1 cellular context compared by ENCODE assay signal in genomic region chr7:73342645-73343044, GRCh38.
TF ChIP-seq lines count a peak whose summit lies in the region.

No MANE protein-coding gene starts in this region.

TF ChIP-seq in HepG2, 621 proteins besides CTCF, POLR2A, EP300 and RAD21 (continued from another document and continues in another):
- TF ChIP-seq, protein P1, sequence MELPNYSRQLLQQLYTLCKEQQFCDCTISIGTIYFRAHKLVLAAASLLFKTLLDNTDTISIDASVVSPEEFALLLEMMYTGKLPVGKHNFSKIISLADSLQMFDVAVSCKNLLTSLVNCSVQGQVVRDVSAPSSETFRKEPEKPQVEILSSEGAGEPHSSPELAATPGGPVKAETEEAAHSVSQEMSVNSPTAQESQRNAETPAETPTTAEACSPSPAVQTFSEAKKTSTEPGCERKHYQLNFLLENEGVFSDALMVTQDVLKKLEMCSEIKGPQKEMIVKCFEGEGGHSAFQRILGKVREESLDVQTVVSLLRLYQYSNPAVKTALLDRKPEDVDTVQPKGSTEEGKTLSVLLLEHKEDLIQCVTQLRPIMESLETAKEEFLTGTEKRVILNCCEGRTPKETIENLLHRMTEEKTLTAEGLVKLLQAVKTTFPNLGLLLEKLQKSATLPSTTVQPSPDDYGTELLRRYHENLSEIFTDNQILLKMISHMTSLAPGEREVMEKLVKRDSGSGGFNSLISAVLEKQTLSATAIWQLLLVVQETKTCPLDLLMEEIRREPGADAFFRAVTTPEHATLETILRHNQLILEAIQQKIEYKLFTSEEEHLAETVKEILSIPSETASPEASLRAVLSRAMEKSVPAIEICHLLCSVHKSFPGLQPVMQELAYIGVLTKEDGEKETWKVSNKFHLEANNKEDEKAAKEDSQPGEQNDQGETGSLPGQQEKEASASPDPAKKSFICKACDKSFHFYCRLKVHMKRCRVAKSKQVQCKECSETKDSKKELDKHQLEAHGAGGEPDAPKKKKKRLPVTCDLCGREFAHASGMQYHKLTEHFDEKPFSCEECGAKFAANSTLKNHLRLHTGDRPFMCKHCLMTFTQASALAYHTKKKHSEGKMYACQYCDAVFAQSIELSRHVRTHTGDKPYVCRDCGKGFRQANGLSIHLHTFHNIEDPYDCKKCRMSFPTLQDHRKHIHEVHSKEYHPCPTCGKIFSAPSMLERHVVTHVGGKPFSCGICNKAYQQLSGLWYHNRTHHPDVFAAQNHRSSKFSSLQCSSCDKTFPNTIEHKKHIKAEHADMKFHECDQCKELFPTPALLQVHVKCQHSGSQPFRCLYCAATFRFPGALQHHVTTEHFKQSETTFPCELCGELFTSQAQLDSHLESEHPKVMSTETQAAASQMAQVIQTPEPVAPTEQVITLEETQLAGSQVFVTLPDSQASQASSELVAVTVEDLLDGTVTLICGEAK (IDR thresholded peaks at IDR 0.05), result no peak
- TF ChIP-seq, protein P1 (CRISPR knock-in tag; IDR thresholded peaks at IDR 0.05), result peak; percentile 49; the same call in 1 of the 2 replicates
- 0 out of 2 replicates have a peak, but pooled peaks have one; percentile 41 for TF ChIP-seq ZNF430 (CRISPR knock-in tag; IDR thresholded peaks at IDR 0.05)
- no peak for TF ChIP-seq ZKSCAN5 (CRISPR knock-in tag; IDR thresholded peaks at IDR 0.05)
- no peak for TF ChIP-seq SP140L (CRISPR knock-in tag; IDR thresholded peaks at IDR 0.05; ENCODE audit: borderline replicate concordance)
- TF ChIP-seq IRF2 (CRISPR knock-in tag; IDR thresholded peaks at IDR 0.05), result peak; percentile 66; the same call in 1 of the 2 replicates
- peak; percentile 33 for TF ChIP-seq SPEN (CRISPR knock-in tag; IDR thresholded peaks at IDR 0.05; ENCODE audit: low read depth)
- TF ChIP-seq DNMT1 (CRISPR knock-in tag; IDR thresholded peaks at IDR 0.05), result no peak
- TF ChIP-seq ETV5 (CRISPR knock-in tag; IDR thresholded peaks at IDR 0.05; ENCODE audit: borderline replicate concordance), result no peak
- no peak for TF ChIP-seq BCLAF1 (IDR thresholded peaks at IDR 0.05)
- TF ChIP-seq, protein P2, sequence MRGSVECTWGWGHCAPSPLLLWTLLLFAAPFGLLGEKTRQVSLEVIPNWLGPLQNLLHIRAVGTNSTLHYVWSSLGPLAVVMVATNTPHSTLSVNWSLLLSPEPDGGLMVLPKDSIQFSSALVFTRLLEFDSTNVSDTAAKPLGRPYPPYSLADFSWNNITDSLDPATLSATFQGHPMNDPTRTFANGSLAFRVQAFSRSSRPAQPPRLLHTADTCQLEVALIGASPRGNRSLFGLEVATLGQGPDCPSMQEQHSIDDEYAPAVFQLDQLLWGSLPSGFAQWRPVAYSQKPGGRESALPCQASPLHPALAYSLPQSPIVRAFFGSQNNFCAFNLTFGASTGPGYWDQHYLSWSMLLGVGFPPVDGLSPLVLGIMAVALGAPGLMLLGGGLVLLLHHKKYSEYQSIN (CRISPR knock-in tag; IDR thresholded peaks at IDR 0.05; ENCODE audit: borderline replicate concordance), result no peak
- TF ChIP-seq, protein P3, sequence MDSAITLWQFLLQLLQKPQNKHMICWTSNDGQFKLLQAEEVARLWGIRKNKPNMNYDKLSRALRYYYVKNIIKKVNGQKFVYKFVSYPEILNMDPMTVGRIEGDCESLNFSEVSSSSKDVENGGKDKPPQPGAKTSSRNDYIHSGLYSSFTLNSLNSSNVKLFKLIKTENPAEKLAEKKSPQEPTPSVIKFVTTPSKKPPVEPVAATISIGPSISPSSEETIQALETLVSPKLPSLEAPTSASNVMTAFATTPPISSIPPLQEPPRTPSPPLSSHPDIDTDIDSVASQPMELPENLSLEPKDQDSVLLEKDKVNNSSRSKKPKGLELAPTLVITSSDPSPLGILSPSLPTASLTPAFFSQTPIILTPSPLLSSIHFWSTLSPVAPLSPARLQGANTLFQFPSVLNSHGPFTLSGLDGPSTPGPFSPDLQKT (CRISPR knock-in tag; IDR thresholded peaks at IDR 0.05; ENCODE audit: borderline replicate concordance), result no peak
- TF ChIP-seq TGIF2 (CRISPR knock-in tag; IDR thresholded peaks at IDR 0.05), result peak; percentile 49; the same call in 1 of the 2 replicates
- TF ChIP-seq PLRG1 (conservative IDR thresholded peaks at IDR 0.05), result no peak
- peak; percentile 37; the same call in 1 of the 2 replicates for TF ChIP-seq THAP9 (CRISPR knock-in tag; IDR thresholded peaks at IDR 0.05; ENCODE audit: borderline replicate concordance)
- 0 out of 2 replicates have a peak, but pooled peaks have one; percentile 27 for TF ChIP-seq ZMYM2 (CRISPR knock-in tag; IDR thresholded peaks at IDR 0.05)
- TF ChIP-seq NR2F2 (IDR thresholded peaks at IDR 0.05; ENCODE audit: borderline replicate concordance, low read depth), result no peak
- peak; percentile 42; the same call in 1 of the 2 replicates for TF ChIP-seq ZNF766 (CRISPR knock-in tag; IDR thresholded peaks at IDR 0.05; ENCODE audit: borderline replicate concordance)
- TF ChIP-seq ZNF713 (CRISPR knock-in tag; IDR thresholded peaks at IDR 0.05), result no peak
- TF ChIP-seq ZNF607 (CRISPR knock-in tag; IDR thresholded peaks at IDR 0.05; ENCODE audit: borderline replicate concordance), result no peak
- TF ChIP-seq, protein P4, sequence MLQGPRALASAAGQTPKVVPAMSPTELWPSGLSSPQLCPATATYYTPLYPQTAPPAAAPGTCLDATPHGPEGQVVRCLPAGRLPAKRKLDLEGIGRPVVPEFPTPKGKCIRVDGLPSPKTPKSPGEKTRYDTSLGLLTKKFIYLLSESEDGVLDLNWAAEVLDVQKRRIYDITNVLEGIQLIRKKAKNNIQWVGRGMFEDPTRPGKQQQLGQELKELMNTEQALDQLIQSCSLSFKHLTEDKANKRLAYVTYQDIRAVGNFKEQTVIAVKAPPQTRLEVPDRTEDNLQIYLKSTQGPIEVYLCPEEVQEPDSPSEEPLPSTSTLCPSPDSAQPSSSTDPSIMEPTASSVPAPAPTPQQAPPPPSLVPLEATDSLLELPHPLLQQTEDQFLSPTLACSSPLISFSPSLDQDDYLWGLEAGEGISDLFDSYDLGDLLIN (CRISPR knock-in tag; IDR thresholded peaks at IDR 0.05; ENCODE audit: borderline replicate concordance), result 0 out of 2 replicates have a peak, but pooled peaks have one; percentile 28
- TF ChIP-seq, protein P5, sequence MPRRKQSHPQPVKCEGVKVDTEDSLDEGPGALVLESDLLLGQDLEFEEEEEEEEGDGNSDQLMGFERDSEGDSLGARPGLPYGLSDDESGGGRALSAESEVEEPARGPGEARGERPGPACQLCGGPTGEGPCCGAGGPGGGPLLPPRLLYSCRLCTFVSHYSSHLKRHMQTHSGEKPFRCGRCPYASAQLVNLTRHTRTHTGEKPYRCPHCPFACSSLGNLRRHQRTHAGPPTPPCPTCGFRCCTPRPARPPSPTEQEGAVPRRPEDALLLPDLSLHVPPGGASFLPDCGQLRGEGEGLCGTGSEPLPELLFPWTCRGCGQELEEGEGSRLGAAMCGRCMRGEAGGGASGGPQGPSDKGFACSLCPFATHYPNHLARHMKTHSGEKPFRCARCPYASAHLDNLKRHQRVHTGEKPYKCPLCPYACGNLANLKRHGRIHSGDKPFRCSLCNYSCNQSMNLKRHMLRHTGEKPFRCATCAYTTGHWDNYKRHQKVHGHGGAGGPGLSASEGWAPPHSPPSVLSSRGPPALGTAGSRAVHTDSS (CRISPR knock-in tag; conservative IDR thresholded peaks at IDR 0.05), result no peak
- TF ChIP-seq SMAD1 (CRISPR knock-in tag; IDR thresholded peaks at IDR 0.05; ENCODE audit: borderline replicate concordance, low read depth), result no peak
- peak; percentile 63; the same call in 1 of the 2 replicates for TF ChIP-seq NFKB2 (CRISPR knock-in tag; IDR thresholded peaks at IDR 0.05; ENCODE audit: borderline replicate concordance)
- TF ChIP-seq, protein P6, sequence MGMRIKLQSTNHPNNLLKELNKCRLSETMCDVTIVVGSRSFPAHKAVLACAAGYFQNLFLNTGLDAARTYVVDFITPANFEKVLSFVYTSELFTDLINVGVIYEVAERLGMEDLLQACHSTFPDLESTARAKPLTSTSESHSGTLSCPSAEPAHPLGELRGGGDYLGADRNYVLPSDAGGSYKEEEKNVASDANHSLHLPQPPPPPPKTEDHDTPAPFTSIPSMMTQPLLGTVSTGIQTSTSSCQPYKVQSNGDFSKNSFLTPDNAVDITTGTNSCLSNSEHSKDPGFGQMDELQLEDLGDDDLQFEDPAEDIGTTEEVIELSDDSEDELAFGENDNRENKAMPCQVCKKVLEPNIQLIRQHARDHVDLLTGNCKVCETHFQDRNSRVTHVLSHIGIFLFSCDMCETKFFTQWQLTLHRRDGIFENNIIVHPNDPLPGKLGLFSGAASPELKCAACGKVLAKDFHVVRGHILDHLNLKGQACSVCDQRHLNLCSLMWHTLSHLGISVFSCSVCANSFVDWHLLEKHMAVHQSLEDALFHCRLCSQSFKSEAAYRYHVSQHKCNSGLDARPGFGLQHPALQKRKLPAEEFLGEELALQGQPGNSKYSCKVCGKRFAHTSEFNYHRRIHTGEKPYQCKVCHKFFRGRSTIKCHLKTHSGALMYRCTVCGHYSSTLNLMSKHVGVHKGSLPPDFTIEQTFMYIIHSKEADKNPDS (CRISPR knock-in tag; IDR thresholded peaks at IDR 0.05), result no peak
- peak; percentile 69; the same call in 1 of the 2 replicates for TF ChIP-seq IRF9 (CRISPR knock-in tag; IDR thresholded peaks at IDR 0.05; ENCODE audit: borderline replicate concordance)
- TF ChIP-seq, protein P7, sequence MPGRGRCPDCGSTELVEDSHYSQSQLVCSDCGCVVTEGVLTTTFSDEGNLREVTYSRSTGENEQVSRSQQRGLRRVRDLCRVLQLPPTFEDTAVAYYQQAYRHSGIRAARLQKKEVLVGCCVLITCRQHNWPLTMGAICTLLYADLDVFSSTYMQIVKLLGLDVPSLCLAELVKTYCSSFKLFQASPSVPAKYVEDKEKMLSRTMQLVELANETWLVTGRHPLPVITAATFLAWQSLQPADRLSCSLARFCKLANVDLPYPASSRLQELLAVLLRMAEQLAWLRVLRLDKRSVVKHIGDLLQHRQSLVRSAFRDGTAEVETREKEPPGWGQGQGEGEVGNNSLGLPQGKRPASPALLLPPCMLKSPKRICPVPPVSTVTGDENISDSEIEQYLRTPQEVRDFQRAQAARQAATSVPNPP (CRISPR knock-in tag; IDR thresholded peaks at IDR 0.05), result no peak
